Comparison of ENCODE assay signal across 26 cellular contexts in genomic region chr3:16189201-16189600, GRCh38. TPM values are rescaled to one million over a fixed set of nuclear protein-coding genes. Genes with fewer than 3 reads are reported as not detected.
"Had no signal": no experiment of that assay in that cellular context is flagged by ENCODE, and none has a peak within 500 bp of the region (broad histone marks: within the 10 kb centered on the region; RNA-seq: fewer than 3 reads in every experiment).

No MANE protein-coding gene starts in this region.

- H3K27ac ChIP-seq: gastrocnemius medialis, lower lobe of right lung, neural progenitor cell, prostate gland, right atrium auricular region, sigmoid colon, stomach, thyroid gland, vagina had no signal

- H3K4me1 ChIP-seq: lower lobe of right lung, neural progenitor cell, prostate gland, right atrium auricular region, stomach, thyroid gland had no signal

- H3K27me3 ChIP-seq: neural progenitor cell, right atrium auricular region, sigmoid colon, stomach, thyroid gland, vagina had no signal

- DNase-seq: dermis blood vessel endothelial cell; effector memory CD4-positive, alpha-beta T cell; gastrocnemius medialis; hypothalamus; immature natural killer cell; islet precursor cell; left ventricle myocardium superior; lower lobe of right lung; mucosa of descending colon; naive B cell; sigmoid colon; stimulated activated CD4-positive, alpha-beta T cell treated with anti-CD3 and anti-CD28 coated beads, Interleukin-2, amount 100 ng/mL, for 24 hours; stimulated activated CD4-positive, alpha-beta T cell treated with anti-CD3 and anti-CD28 coated beads, Interleukin-4, amount 100 ng/mL, for 24 hours; stimulated activated naive CD4-positive, alpha-beta T cell treated with Interleukin-2 at 50 U/mL for 16 hours; stomach; thyroid gland; trophoblast cell had no signal

- H3K27ac Mint-ChIP-seq: immature natural killer cell; memory B cell; mesothelial cell of epicardium; naive B cell; natural killer cell treated with Interleukin-12 subunit alpha and Interleukin-12 subunit beta and Interleukin-15 and Interleukin-18, amount 100 ng/mL, for 72 hours; neural progenitor cell; stimulated activated effector memory CD8-positive, alpha-beta T cell treated with anti-CD3 and anti-CD28 coated beads, Interleukin-12 subunit alpha, Interleukin-12 subunit beta, amount 100 ng/mL, for 72 hours had no signal

- H3K36me3 Mint-ChIP-seq: immature natural killer cell; memory B cell; mesothelial cell of epicardium; natural killer cell treated with Interleukin-12 subunit alpha and Interleukin-12 subunit beta and Interleukin-15 and Interleukin-18, amount 100 ng/mL, for 72 hours; neural progenitor cell; stimulated activated effector memory CD8-positive, alpha-beta T cell treated with anti-CD3 and anti-CD28 coated beads, Interleukin-12 subunit alpha, Interleukin-12 subunit beta, amount 100 ng/mL, for 72 hours had no signal

- H3K9me3 ChIP-seq: gastrocnemius medialis, lower lobe of right lung, mucosa of descending colon, prostate gland, right atrium auricular region, sigmoid colon, stomach, thyroid gland, vagina had no signal

- H2AFZ ChIP-seq: neural progenitor cell had no signal

- H3K4me3 ChIP-seq: coronary artery, gastrocnemius medialis, lower lobe of right lung, mucosa of descending colon, neural progenitor cell, prostate gland, right atrium auricular region, sigmoid colon, stomach, thyroid gland, vagina had no signal

- H3K4me2 ChIP-seq: neural progenitor cell had no signal

- ATAC-seq: gastrocnemius medialis; left ventricle myocardium superior; lower lobe of right lung; mucosa of descending colon; natural killer cell treated with Interleukin-12 subunit alpha and Interleukin-12 subunit beta and Interleukin-15 and Interleukin-18, amount 100 ng/mL, for 72 hours; stimulated activated effector memory CD8-positive, alpha-beta T cell treated with anti-CD3 and anti-CD28 coated beads, Interleukin-12 subunit alpha, Interleukin-12 subunit beta, amount 100 ng/mL, for 72 hours had no signal

- H3K4me3 Mint-ChIP-seq: immature natural killer cell; memory B cell; mesothelial cell of epicardium; naive B cell; natural killer cell treated with Interleukin-12 subunit alpha and Interleukin-12 subunit beta and Interleukin-15 and Interleukin-18, amount 100 ng/mL, for 72 hours; neural progenitor cell; stimulated activated effector memory CD8-positive, alpha-beta T cell treated with anti-CD3 and anti-CD28 coated beads, Interleukin-12 subunit alpha, Interleukin-12 subunit beta, amount 100 ng/mL, for 72 hours had no signal

- H3K9ac ChIP-seq: neural progenitor cell had no signal

- H3K4me1 Mint-ChIP-seq: memory B cell, naive B cell had no signal

- H3K9me3 Mint-ChIP-seq: immature natural killer cell; mesothelial cell of epicardium; naive B cell; natural killer cell treated with Interleukin-12 subunit alpha and Interleukin-12 subunit beta and Interleukin-15 and Interleukin-18, amount 100 ng/mL, for 72 hours; neural progenitor cell; stimulated activated effector memory CD8-positive, alpha-beta T cell treated with anti-CD3 and anti-CD28 coated beads, Interleukin-12 subunit alpha, Interleukin-12 subunit beta, amount 100 ng/mL, for 72 hours had no signal

- H3K36me3 ChIP-seq: gastrocnemius medialis, lower lobe of right lung, neural progenitor cell, prostate gland, right atrium auricular region, sigmoid colon, stomach, thyroid gland, vagina had no signal

RNA-seq across cellular contexts. Expression of gene GALNT15, which starts 14.7 kb away (rescaled TPM):
- total RNA-seq: natural killer cell treated with Interleukin-12 subunit alpha and Interleukin-12 subunit beta and Interleukin-15 and Interleukin-18, amount 100 ng/mL, for 72 hours had no signal
- polyA plus RNA-seq: immature natural killer cell had no signal
